In the genomic region with DNA sequence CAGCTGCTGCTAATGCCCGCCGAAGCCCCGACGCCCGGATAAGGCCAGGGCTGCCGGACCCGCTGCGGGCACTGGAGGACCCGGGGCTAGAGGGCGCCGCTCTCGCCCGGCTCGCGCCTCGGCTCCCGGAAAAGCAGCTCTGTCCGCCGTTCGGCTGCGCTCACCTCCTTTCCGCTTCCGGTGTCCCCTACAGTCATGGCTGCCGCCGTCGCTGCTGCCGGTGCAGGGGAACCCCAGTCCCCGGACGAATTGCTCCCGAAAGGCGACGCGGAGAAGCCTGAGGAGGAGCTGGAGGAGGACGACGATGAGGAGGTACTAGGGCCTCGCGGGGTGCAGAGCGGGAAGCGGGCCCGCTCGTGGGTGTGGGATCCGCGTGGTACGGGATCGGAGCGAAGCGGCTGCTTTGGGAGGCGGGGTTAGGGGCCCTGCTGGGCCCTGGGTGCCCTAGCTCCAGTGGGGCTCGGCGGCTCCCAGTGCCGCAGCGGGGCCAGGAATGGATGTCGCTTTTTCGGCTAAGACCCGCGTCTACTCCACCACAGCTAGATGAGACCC, we compare ENCODE assay signal across 8 cellular contexts. TPM values are rescaled to one million over a fixed set of nuclear protein-coding genes. Genes with fewer than 3 reads are reported as not detected.
DNase-seq lines count a peak whose midpoint lies in the region; TF ChIP-seq lines count a peak whose summit lies in the region.

TOMM22 (plus strand) TSS at position 174 of the 552 bp plus-strand sequence; CDS start at position 196, 22 bp downstream.

- H3F3A ChIP-seq in Loucy (ENCODE audit: low read depth) (no peaks in the 10 kb centered on the region), neural progenitor cell (ENCODE audit: low read depth) (peaks cover 31% of the 10 kb centered on the region)

- H3K4me3 Mint-ChIP-seq in neural progenitor cell = peak within 1 kb of the TSS; percentile 100

- peaks cover 7% of the 10 kb centered on the region for H3K27me3 Mint-ChIP-seq in neural progenitor cell (ENCODE audit: insufficient read depth, low read depth)

- H3K4me3 ChIP-seq in Loucy (ENCODE audit: low read length, poor library complexity, severe bottlenecking) (peak within 1 kb of the TSS; percentile 89), foreskin fibroblast (ENCODE audit: low read depth in 1 of 2, low read length in 2 of 2) (peak within 1 kb of the TSS; percentile 95 to 98), neural progenitor cell (peak within 1 kb of the TSS; percentile 92), subcutaneous abdominal adipose tissue (ENCODE audit: low read depth in 1 of 5, low read length in 5 of 5) (peak within 1 kb of the TSS; percentile 83 to 98 (median 97))

- peaks cover 24% of the 10 kb centered on the region for H3K4me1 Mint-ChIP-seq in neural progenitor cell

- H3K36me3 ChIP-seq in ES-I3 (ENCODE audit: insufficient read depth, low read length) = peaks cover 8% of the 10 kb centered on the region
- peaks cover 36% of the 10 kb centered on the region; the same call in 1 of the 2 replicates for H3K36me3 ChIP-seq in Loucy (ENCODE audit: insufficient read depth, low read length)
- H3K36me3 ChIP-seq in neural progenitor cell = peaks cover 4% of the 10 kb centered on the region
- H3K36me3 ChIP-seq in subcutaneous abdominal adipose tissue (ENCODE audit: control insufficient read depth in 5 of 5, insufficient read depth in 5 of 5, low read length in 5 of 5) = peaks cover 3 to 36% (median 32%) of the 10 kb centered on the region in 5 donors

- H4K20me1 ChIP-seq in Loucy (ENCODE audit: insufficient read depth, low read length, poor library complexity, severe bottlenecking) (peaks cover 7% of the 10 kb centered on the region), neural progenitor cell (ENCODE audit: low read depth) (no peaks in the 10 kb centered on the region)

- peak within 1 kb of the TSS; percentile 93 for H3K9ac ChIP-seq in ES-I3 (ENCODE audit: low read depth, low read length)
- H3K9ac ChIP-seq in Loucy (ENCODE audit: low read depth, low read length, poor library complexity, severe bottlenecking) = peak within 1 kb of the TSS; percentile 82
- H3K9ac ChIP-seq in neural progenitor cell = peak within 1 kb of the TSS; percentile 87
- H3K9ac ChIP-seq in subcutaneous abdominal adipose tissue (ENCODE audit: low read length in 5 of 5) = peak within 1 kb of the TSS; percentile 87 to 99 (median 96)

- H3K27ac Mint-ChIP-seq in neural progenitor cell = peak within 1 kb of the TSS; percentile 98

- H3K79me2 ChIP-seq in Loucy (ENCODE audit: insufficient read depth, low read length) (peaks cover 22% of the 10 kb centered on the region), neural progenitor cell (ENCODE audit: low read depth) (peaks cover 11% of the 10 kb centered on the region)

- TF ChIP-seq CTCF in Loucy (conservative IDR thresholded peaks at IDR 0.05; ENCODE audit: low read length) (peak; percentile 72), foreskin fibroblast (IDR thresholded peaks at IDR 0.05; ENCODE audit: low read depth, low read length) (peak; percentile 62), neural progenitor cell (IDR thresholded peaks at IDR 0.05) (peak; percentile 75)

- no peaks in the 10 kb centered on the region for H3K9me2 ChIP-seq in Loucy (replicated peaks; ENCODE audit: low read depth, low read length)

- H3K27ac ChIP-seq in neural progenitor cell = no peak within 1 kb of the TSS
- H3K27ac ChIP-seq in subcutaneous abdominal adipose tissue (ENCODE audit: low read depth, low read length) = peak within 1 kb of the TSS; percentile 82

- peak within 1 kb of the TSS; percentile 97 for H3K4me2 ChIP-seq in Loucy (ENCODE audit: low read depth, low read length, poor library complexity, severe bottlenecking)
- peak within 1 kb of the TSS; percentile 95 for H3K4me2 ChIP-seq in neural progenitor cell

- H3K9me3 ChIP-seq in ES-I3 (ENCODE audit: control insufficient read depth, insufficient read depth, low read length) = 0 out of 2 replicates have a peak, but pooled peaks cover 4% of the 10 kb centered on the region
- H3K9me3 ChIP-seq in Loucy (ENCODE audit: insufficient read depth, low read depth, low read length) = no peaks in the 10 kb centered on the region
- H3K9me3 ChIP-seq in neural progenitor cell (ENCODE audit: low read depth) = no peaks in the 10 kb centered on the region
- H3K9me3 ChIP-seq in subcutaneous abdominal adipose tissue (ENCODE audit: control insufficient read depth in 5 of 5, low read length in 5 of 5) = no peaks in the 10 kb centered on the region

- peak within 1 kb of the TSS; percentile 99 for H2AFZ ChIP-seq in Loucy (ENCODE audit: low read length)
- H2AFZ ChIP-seq in neural progenitor cell (replicated peaks) = peak within 1 kb of the TSS; percentile 93

- peaks cover 33% of the 10 kb centered on the region for H3K36me3 Mint-ChIP-seq in neural progenitor cell

- peaks cover 9% of the 10 kb centered on the region for H3K9me3 Mint-ChIP-seq in neural progenitor cell

- DNase-seq in H4 (ENCODE audit: low spot score) = peak; percentile 76
- peak; percentile 24 for DNase-seq in SIG-M5 (lab: John Stamatoyannopoulos, UW)
- DNase-seq in activated gamma-delta T cell (lab: John Stamatoyannopoulos, UW) = peak; percentile 71
- DNase-seq in foreskin fibroblast = peak; percentile 87 to 96
- DNase-seq in neural progenitor cell (ENCODE audit: low spot score) = peak; percentile 94

- H3K4me1 ChIP-seq in ES-I3 (ENCODE audit: insufficient read depth, low read length) = no peaks in the 10 kb centered on the region
- H3K4me1 ChIP-seq in Loucy (ENCODE audit: insufficient read depth, low read length, poor library complexity, severe bottlenecking) = peaks cover 10% of the 10 kb centered on the region
- peaks cover 4% of the 10 kb centered on the region for H3K4me1 ChIP-seq in neural progenitor cell
- peaks cover 3 to 16% (median 11%) of the 10 kb centered on the region in 5 donors for H3K4me1 ChIP-seq in subcutaneous abdominal adipose tissue (ENCODE audit: control insufficient read depth in 5 of 5, insufficient read depth in 5 of 5, low read length in 5 of 5)

- H3K27me3 ChIP-seq in Loucy (ENCODE audit: insufficient read depth, low read length, poor library complexity, severe bottlenecking) (no peaks in the 10 kb centered on the region), neural progenitor cell (no peaks in the 10 kb centered on the region), subcutaneous abdominal adipose tissue (ENCODE audit: control insufficient read depth in 5 of 5, insufficient read depth in 4 of 5, low read length in 5 of 5) (no peaks in the 10 kb centered on the region)

RNA-seq across cellular contexts. Expression of gene TOMM22, which starts in this region (rescaled TPM):
- 90.7 and 97.3 TPM in 2 replicates for total RNA-seq in H4 (2014; rRNA removed; shearing (Covaris generic))
- 63.6 and 134 TPM in 2 replicates for total RNA-seq in neural progenitor cell (ENCODE audit: low replicate concordance)

Comparison
In these comparisons a context has a peak if more than half of its experiments do, and no peak if none do; other contexts are left out.
1. DNase-seq: peak in every context shown above with its lines; median percentile 94 in neural progenitor cell; 92 in foreskin fibroblast; 76 in H4; 71 in activated gamma-delta T cell; 24 in SIG-M5.